ENCODE assay signal across 8 cellular contexts in genomic region chr5:164186550-164186949, GRCh38.
"Had no signal": no experiment of that assay in that cellular context is flagged by ENCODE, and none has a peak within 500 bp of the region (broad histone marks: within the 10 kb centered on the region; RNA-seq: fewer than 3 reads in every experiment).

No MANE protein-coding gene starts in this region.

- H3K4me3 Mint-ChIP-seq: H9, IgD-negative memory B cell had no signal

- H3K9me3 Mint-ChIP-seq: H9, IgD-negative memory B cell had no signal

- FAIRE-seq: H54, HepG2 had no signal

- ATAC-seq: HepG2 had no signal

- H3K36me3 Mint-ChIP-seq: IgD-negative memory B cell had no signal

- DNase-seq: GOT3, H9, HCEC 1CT, KG1 had no signal

- H3K27ac Mint-ChIP-seq: IgD-negative memory B cell had no signal

- H3K27ac ChIP-seq: HL-60 had no signal
